Comparison of ENCODE assay signal across 8 cellular contexts in the genomic region with DNA sequence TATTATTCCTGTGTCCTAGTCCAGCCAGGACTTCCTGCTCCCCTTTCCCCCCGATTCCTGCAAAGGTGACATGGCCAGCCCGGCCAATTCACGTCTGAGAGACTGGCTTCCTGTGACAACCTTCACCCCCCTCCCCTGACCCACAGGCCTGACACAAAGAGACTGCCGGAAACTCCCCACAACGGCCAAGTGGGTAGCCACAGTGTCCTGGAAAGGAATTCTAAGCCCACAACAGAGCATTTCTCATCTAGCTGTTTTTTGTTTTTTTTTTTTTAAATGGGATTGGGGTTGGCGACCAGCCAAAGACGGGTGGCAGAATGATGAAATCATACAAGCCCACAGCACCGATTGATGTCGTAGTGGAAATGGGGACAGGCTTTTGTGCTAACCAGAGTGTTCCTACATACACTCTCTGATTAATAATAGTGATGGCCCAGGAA. TPM values are rescaled to one million over a fixed set of nuclear protein-coding genes. Genes with fewer than 3 reads are reported as not detected.
DNase-seq lines count a peak whose midpoint lies in the region; ATAC-seq and TF ChIP-seq lines count a peak whose summit lies in the region.

No MANE protein-coding gene starts in this region.

- POLR2A ChIA-PET in CD4-positive, alpha-beta T cell (lab: Charles Lee), result no interaction called here

- H3K4me1 ChIP-seq in right cardiac atrium (ENCODE audit: control insufficient read depth, insufficient read depth, low read length), result peaks cover 13% of the 10 kb centered on the region
- peaks cover 0 to 51% (median 30%) of the 10 kb centered on the region in 4 donors for H3K4me1 ChIP-seq in sigmoid colon

- TF ChIP-seq POLR2A in NB4 (IDR thresholded peaks at IDR 0.05; ENCODE audit: extremely low read depth, insufficient read length) (no peak), sigmoid colon (IDR thresholded peaks at IDR 0.05) (no peak)

- ATAC-seq in CD4-positive, alpha-beta T cell (ENCODE audit: poor library complexity), result peak; percentile 49
- ATAC-seq in right cardiac atrium (peak; percentile 83 to 84), HG03196 (IDR thresholded peaks at IDR 0.05; ENCODE audit: unreplicated experiment) (no peak)

- peak overlapping the region; percentile 80 for H3K27ac Mint-ChIP-seq in CD4-positive, alpha-beta T cell

- peaks cover 53% of the 10 kb centered on the region for H3K4me1 Mint-ChIP-seq in CD4-positive, alpha-beta T cell (ENCODE audit: low read depth)

- H3K27me3 Mint-ChIP-seq in CD4-positive, alpha-beta T cell, result no peaks in the 10 kb centered on the region

- H3K9me3 Mint-ChIP-seq in CD4-positive, alpha-beta T cell, result no peaks in the 10 kb centered on the region

- peaks cover 23% of the 10 kb centered on the region for H3K36me3 Mint-ChIP-seq in CD4-positive, alpha-beta T cell (ENCODE audit: low read depth)

- no peaks in the 10 kb centered on the region for H3K27me3 ChIP-seq in CD4-positive, alpha-beta T cell (ENCODE audit: control insufficient read depth, insufficient read depth, low read length)
- H3K27me3 ChIP-seq in right cardiac atrium (ENCODE audit: control insufficient read depth, insufficient read depth) (no peaks in the 10 kb centered on the region), sigmoid colon (no peaks in the 10 kb centered on the region)

- TF ChIP-seq EP300 in sigmoid colon (IDR thresholded peaks at IDR 0.05), result no peak

- peak in 6 of 10 experiments; percentile 11 to 65 (median 35) for DNase-seq in CD4-positive, alpha-beta T cell
- DNase-seq in NB4 (ENCODE audit: low read depth) (peak; percentile 82), amniotic epithelial cell (ENCODE audit: low read depth) (peak; percentile 87), right cardiac atrium (peak; percentile 71 to 85 (median 81)), sigmoid colon (peak; percentile 80), superior temporal gyrus (ENCODE audit: extremely low spot score) (no peak)
- no peak for DNase-seq in activated CD4-positive, CD25-positive, alpha-beta regulatory T cell (lab: John Stamatoyannopoulos, UW)

- no peaks in the 10 kb centered on the region for H3K9me3 ChIP-seq in CD4-positive, alpha-beta T cell (ENCODE audit: control insufficient read depth, low read length)
- H3K9me3 ChIP-seq in right cardiac atrium (ENCODE audit: control insufficient read depth, low read length) (no peaks in the 10 kb centered on the region), sigmoid colon (no peaks in the 10 kb centered on the region)

- WGBS in right cardiac atrium, result 20% methylated on average over 9 of the region's 9 CpGs
- 34 to 59% methylated on average over 9 of the region's 9 CpGs for WGBS in sigmoid colon, 2 donors

- CTCF ChIA-PET in CD4-positive, alpha-beta T cell (lab: Charles Lee), result no interaction called here

- no peak for TF ChIP-seq CTCF in CD4-positive, alpha-beta T cell (IDR thresholded peaks at IDR 0.05)
- TF ChIP-seq CTCF in NB4 (IDR thresholded peaks at IDR 0.05; ENCODE audit: low read depth, low read length), result no peak
- no peak for TF ChIP-seq CTCF in sigmoid colon (IDR thresholded peaks at IDR 0.05)

- H3K4me3 Mint-ChIP-seq in CD4-positive, alpha-beta T cell, result peak overlapping the region; percentile 47

- no peak overlapping the region for H3K27ac ChIP-seq in CD4-positive, alpha-beta T cell (ENCODE audit: low read depth, low read length)
- H3K27ac ChIP-seq in right cardiac atrium (ENCODE audit: low read length) (peak overlapping the region; percentile 97), sigmoid colon (peak overlapping the region; percentile 61 to 76 (median 68))

- H3K36me3 ChIP-seq in sigmoid colon, result peaks cover 0 to under 1% (median 0%) of the 10 kb centered on the region in 4 donors

- H3K4me3 ChIP-seq in NB4 (ENCODE audit: low read depth, low read length) (peak overlapping the region; percentile 30), right cardiac atrium (ENCODE audit: low read length) (no peak overlapping the region), sigmoid colon (no peak overlapping the region)

- intact Hi-C loops in CD4-positive, alpha-beta T cell (cut with DNase I, micrococcal nuclease), result loop anchor here in 1 of 2 experiments (10.0 kb wide), 1 partner anchor 262 kb away; the partner anchor contains the start of gene RNASEK
- intact Hi-C loops in right cardiac atrium (cut with DNase I), result no loop called here
- intact Hi-C loops in sigmoid colon (cut with DNase I), result no loop called here

RNA-seq across cellular contexts. Expression of gene XAF1, which starts 2.8 kb away (rescaled TPM):
- total RNA-seq in CD4-positive, alpha-beta T cell, result 10 to 100 TPM; 24.9 to 26.2 TPM
- total RNA-seq in right cardiac atrium, result 10 to 100 TPM; 22.5 to 43.9 (median 31.3) TPM
- 31.1 TPM for polyA plus RNA-seq in right cardiac atrium
- total RNA-seq in sigmoid colon, result 10 to 100 TPM in 3 of 4 donors, 1 to 10 TPM in 1; 9.7 to 59.5 (median 35.8) TPM
- polyA plus RNA-seq in sigmoid colon, result 10 to 100 TPM in 1 of 3 donors, 1 to 10 TPM in 2; 3.2 to 64.1 (median 3.6) TPM

RNA-seq across cellular contexts. Expression of gene FBXO39, which starts 23.0 kb away (rescaled TPM):
- under 1 TPM; 0.36 to 0.71 TPM for total RNA-seq in CD4-positive, alpha-beta T cell
- total RNA-seq in right cardiac atrium (under 1 TPM in 1 of 4 donors, not detected in 3; 0.20 TPM), sigmoid colon (not detected)
- polyA plus RNA-seq in right cardiac atrium (0.16 TPM), sigmoid colon (under 1 TPM in 1 of 3 donors, not detected in 2; 0.52 TPM)

RNA-seq across cellular contexts. Expression of gene SLC13A5, which starts 39.9 kb away (rescaled TPM):
- not detected for total RNA-seq in CD4-positive, alpha-beta T cell
- total RNA-seq in right cardiac atrium, result not detected
- polyA plus RNA-seq in right cardiac atrium, result not detected
- total RNA-seq in sigmoid colon, result under 1 TPM in 1 of 4 donors, not detected in 3; 0.14 TPM
- polyA plus RNA-seq in sigmoid colon, result under 1 TPM in 2 of 3 donors, not detected in 1; under 0.01 to 0.03 TPM

Comparison
In these comparisons a context has a peak if more than half of its experiments do, and no peak if none do; other contexts are left out.
1. DNase-seq: peak in CD4-positive, alpha-beta T cell (6 of 10), NB4 (single experiment), amniotic epithelial cell (single experiment), right cardiac atrium (3 of 3) and sigmoid colon (single experiment); none in activated CD4-positive, CD25-positive, alpha-beta regulatory T cell (0 of 4) and superior temporal gyrus (single experiment).